8 cellular contexts compared by ENCODE assay signal in the genomic region with DNA sequence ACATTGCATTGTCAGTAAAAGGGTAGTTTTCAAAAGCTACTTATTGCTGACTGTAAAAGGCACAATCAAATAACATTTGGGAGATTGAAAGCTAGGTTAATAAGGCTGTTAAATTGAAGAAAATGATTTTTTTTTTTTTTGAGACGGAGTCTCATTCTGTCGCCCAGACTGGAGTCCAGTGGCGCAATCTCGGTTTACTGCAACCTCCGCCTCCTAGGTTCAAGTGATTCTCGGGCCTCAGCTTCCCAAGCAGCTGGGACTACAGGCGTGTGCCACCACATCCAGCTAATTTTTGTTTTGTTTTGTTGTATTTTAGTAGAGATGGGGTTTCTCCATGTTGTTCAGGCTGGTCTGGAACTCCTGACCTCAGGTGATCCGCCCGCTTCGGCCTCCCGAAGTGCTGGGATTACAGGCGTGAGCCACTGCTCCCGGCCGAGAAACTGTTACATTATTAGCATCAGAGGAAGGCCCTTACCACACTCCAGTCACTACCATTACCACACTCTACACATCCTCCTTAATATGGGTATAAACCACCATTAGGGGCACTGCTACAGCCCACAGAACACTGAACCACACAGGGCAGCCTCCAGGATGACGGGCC. TPM values are rescaled to one million over a fixed set of nuclear protein-coding genes. Genes with fewer than 3 reads are reported as not detected.
DNase-seq lines count a peak whose midpoint lies in the region; ATAC-seq and TF ChIP-seq lines count a peak whose summit lies in the region.

No MANE protein-coding gene starts in this region.

- no peaks in the 10 kb centered on the region for H3K27me3 Mint-ChIP-seq in activated CD4-positive, alpha-beta T cell treated with anti-CD3 and anti-CD28 coated beads, Interleukin-2, amount 10 ng/mL, durations not matched to agents 24 days and 14 days

- H3K4me3 Mint-ChIP-seq in activated CD4-positive, alpha-beta T cell treated with anti-CD3 and anti-CD28 coated beads, Interleukin-2, amount 10 ng/mL, durations not matched to agents 24 days and 14 days: peak overlapping the region; percentile 95

- H3K27ac Mint-ChIP-seq in activated CD4-positive, alpha-beta T cell treated with anti-CD3 and anti-CD28 coated beads, Interleukin-2, amount 10 ng/mL, durations not matched to agents 24 days and 14 days: peak overlapping the region; percentile 100

- no peaks in the 10 kb centered on the region for H3K9me3 Mint-ChIP-seq in activated CD4-positive, alpha-beta T cell treated with anti-CD3 and anti-CD28 coated beads, Interleukin-2, amount 10 ng/mL, durations not matched to agents 24 days and 14 days

- intact Hi-C loops in activated CD4-positive, alpha-beta T cell treated with anti-CD3 and anti-CD28 coated beads, Interleukin-2, amount 10 ng/mL, durations not matched to agents 24 days and 14 days (cut with micrococcal nuclease): loop anchor here (5.0 kb wide), 2 partner anchors 704 to 984 kb away; a partner anchor contains a TSS
- intact Hi-C loops in prostate gland (cut with DNase I): loop anchor here (5.0 kb wide), 1 partner anchor 91 kb away; no protein-coding TSS in a partner anchor

- ATAC-seq in HG03103 (IDR thresholded peaks at IDR 0.05; ENCODE audit: low read depth, unreplicated experiment) (peak; percentile 15), omental fat pad (ENCODE audit: low FRiP score) (no peak)

- no peak for DNase-seq in activated CD4-positive, alpha-beta T cell treated with anti-CD3 and anti-CD28 coated beads, Interleukin-2, amount 10 ng/mL, durations not matched to agents 24 days and 14 days
- DNase-seq in activated CD4-positive, alpha-beta T cell treated with anti-CD3 and anti-CD28 coated beads for 1 hour: no peak
- DNase-seq in SKM-1 treated with dmso at 0.1 percent for 144 hours (lab: John Stamatoyannopoulos, UW; ENCODE audit: unreplicated experiment): peak; percentile 71
- peak; percentile 14 for DNase-seq in fibroblast of peridontal ligament (ENCODE audit: extremely low read depth)
- no peak for DNase-seq in prostate gland (ENCODE audit: low spot score)
- DNase-seq in GOT3 (lab: John Stamatoyannopoulos, UW): no peak
- DNase-seq in omental fat pad (ENCODE audit: low spot score): no peak

- peak overlapping the region; percentile 83 to 98 for H3K4me3 ChIP-seq in prostate gland

- no peaks in the 10 kb centered on the region for H3K27me3 ChIP-seq in prostate gland (replicated peaks; ENCODE audit: insufficient read depth)

- TF ChIP-seq CTCF in prostate gland (IDR thresholded peaks at IDR 0.05) (no peak), omental fat pad (IDR thresholded peaks at IDR 0.05) (no peak)

- peaks cover 23% of the 10 kb centered on the region for H3K36me3 Mint-ChIP-seq in activated CD4-positive, alpha-beta T cell treated with anti-CD3 and anti-CD28 coated beads, Interleukin-2, amount 10 ng/mL, durations not matched to agents 24 days and 14 days (ENCODE audit: low read depth)

- H3K4me1 ChIP-seq in prostate gland (replicated peaks): peaks cover 6% of the 10 kb centered on the region

- no peaks in the 10 kb centered on the region for H3K9me3 ChIP-seq in prostate gland

- H3K36me3 ChIP-seq in prostate gland: no peaks in the 10 kb centered on the region

- peak overlapping the region; percentile 97 to 99 for H3K27ac ChIP-seq in prostate gland

- 29% methylated on average over 15 of the region's 15 CpGs for WGBS in prostate gland

- H3K4me1 Mint-ChIP-seq in activated CD4-positive, alpha-beta T cell treated with anti-CD3 and anti-CD28 coated beads, Interleukin-2, amount 10 ng/mL, durations not matched to agents 24 days and 14 days: peaks cover 40% of the 10 kb centered on the region

- TF ChIP-seq POLR2A in prostate gland (IDR thresholded peaks at IDR 0.05): no peak

RNA-seq across cellular contexts. Expression of a gene that starts 1.0 kb away (rescaled TPM):
- 103 and 106 TPM in 2 replicates for total RNA-seq in activated CD4-positive, alpha-beta T cell treated with anti-CD3 and anti-CD28 coated beads, Interleukin-2, amount 10 ng/mL, durations not matched to agents 24 days and 14 days
- total RNA-seq in prostate gland (100 to 1,000 TPM in 1 of 2 donors, 10 to 100 TPM in 1; 51.6 to 121 TPM), omental fat pad (10 to 100 TPM; 22.2 to 79.6 (median 32.1) TPM)

RNA-seq across cellular contexts. Expression of a gene that starts 45.7 kb away (rescaled TPM):
- not detected in 2 replicates for total RNA-seq in activated CD4-positive, alpha-beta T cell treated with anti-CD3 and anti-CD28 coated beads, Interleukin-2, amount 10 ng/mL, durations not matched to agents 24 days and 14 days
- total RNA-seq in prostate gland (under 1 TPM in 1 of 2 donors, not detected in 1; 0.40 TPM), omental fat pad (under 1 TPM in 2 of 4 donors, not detected in 2; 0.12 to 0.28 TPM)

Comparison
In these comparisons a context has a peak if more than half of its experiments do, and no peak if none do; other contexts are left out.
1. DNase-seq: peak in SKM-1 treated with dmso at 0.1 percent for 144 hours (single experiment) and fibroblast of peridontal ligament (single experiment); none in activated CD4-positive, alpha-beta T cell treated with anti-CD3 and anti-CD28 coated beads, Interleukin-2, amount 10 ng/mL, durations not matched to agents 24 days and 14 days (single experiment), activated CD4-positive, alpha-beta T cell treated with anti-CD3 and anti-CD28 coated beads for 1 hour (single experiment), prostate gland (single experiment), GOT3 (single experiment) and omental fat pad (single experiment).